Comparison of ENCODE assay signal across 15 cellular contexts in the genomic region with DNA sequence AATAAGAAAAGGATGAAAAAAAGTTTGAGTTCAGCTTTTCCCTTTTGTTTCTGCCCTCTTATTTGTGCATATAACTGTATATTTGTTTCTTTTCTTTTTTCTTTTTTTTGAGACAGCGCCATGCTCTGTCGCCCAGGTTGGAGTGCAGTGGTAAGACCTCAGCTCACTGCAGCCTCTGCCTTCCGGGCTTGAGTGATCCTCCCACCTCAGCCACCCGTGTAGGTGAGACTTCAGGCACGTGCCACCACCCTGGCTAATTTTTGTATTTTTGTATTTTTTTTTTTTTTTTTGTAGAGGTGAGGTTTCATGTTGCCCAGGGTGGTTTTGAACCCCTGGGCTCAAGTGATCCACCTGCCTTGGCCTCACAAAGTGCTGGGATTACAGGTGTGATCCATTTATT. TPM values are rescaled to one million over a fixed set of nuclear protein-coding genes. Genes with fewer than 3 reads are reported as not detected.
A peak's percentile ranks its signal among the peaks of the same experiment; 100 is the strongest.
DNase-seq lines count a peak whose midpoint lies in the region; ATAC-seq and TF ChIP-seq lines count a peak whose summit lies in the region.
"Had no signal": no experiment of that assay in that cellular context is flagged by ENCODE, and none has a peak within 500 bp of the region (broad histone marks: within the 10 kb centered on the region; RNA-seq: fewer than 3 reads in every experiment).

No MANE protein-coding gene starts in this region.

- no peak overlapping the region for H3K27ac ChIP-seq in CD8-positive, alpha-beta T cell (ENCODE audit: low read depth, low read length)
- H3K27ac ChIP-seq in OCI-LY1 (ENCODE audit: low read depth, low read length, poor library complexity, severe bottlenecking) (peak overlapping the region; percentile 18), thyroid gland (no peak overlapping the region), uterus (no peak overlapping the region)
- H3K27ac ChIP-seq: GM23248, HL-60 had no signal

- TF ChIP-seq CTCF in CD8-positive, alpha-beta T cell (IDR thresholded peaks at IDR 0.05), result no peak
- TF ChIP-seq CTCF in OCI-LY1 (IDR thresholded peaks at IDR 0.05; ENCODE audit: low read length) (peak; percentile 14; the same call in 1 of the 2 replicates), thyroid gland (IDR thresholded peaks at IDR 0.05) (no peak), uterus (IDR thresholded peaks at IDR 0.05) (no peak)

- H3F3A ChIP-seq in OCI-LY1 (ENCODE audit: insufficient read depth, low read length), result no peaks in the 10 kb centered on the region

- H3K9ac ChIP-seq in OCI-LY1 (ENCODE audit: low read length), result no peak overlapping the region
- H3K9ac ChIP-seq: GM23248 had no signal

- TF ChIP-seq POLR2A in thyroid gland (IDR thresholded peaks at IDR 0.05), result no peak
- TF ChIP-seq POLR2A in uterus (IDR thresholded peaks at IDR 0.05), result no peak

- DNase-seq in CD8-positive, alpha-beta T cell, result no peak
- DNase-seq in memory B cell (ENCODE audit: low spot score in 2 of 2) (no peak), thyroid gland (peak; percentile 11 to 16), iPS-NIHi11 (ENCODE audit: low spot score) (no peak), NCI-H774 (lab: John Stamatoyannopoulos, UW) (no peak), uterus (no peak)
- DNase-seq: 8988T; BE2C; C1 segment of cervical spinal cord; Caco-2; CD4-positive, CD25-positive, alpha-beta regulatory T cell; GM23248 had no signal

- H3K79me2 ChIP-seq in OCI-LY1 (ENCODE audit: insufficient read depth, low read length), result peaks cover 48% of the 10 kb centered on the region

- no peaks in the 10 kb centered on the region for H3K9me2 ChIP-seq in OCI-LY1 (ENCODE audit: low read depth, low read length)

- H3K4me3 Mint-ChIP-seq in CD8-positive, alpha-beta T cell, result no peak overlapping the region
- H3K4me3 Mint-ChIP-seq in memory B cell, result no peak overlapping the region
- H3K4me3 Mint-ChIP-seq: CD4-positive, CD25-positive, alpha-beta regulatory T cell had no signal

- intact Hi-C loops in CD8-positive, alpha-beta T cell (cut with DNase I, micrococcal nuclease), result no loop called here
- intact Hi-C loops in thyroid gland (cut with DNase I), result no loop called here
- intact Hi-C loops in uterus (cut with DNase I; ENCODE audit: low total_unique reads), result no loop called here

- no peaks in the 10 kb centered on the region for H3K27me3 Mint-ChIP-seq in CD8-positive, alpha-beta T cell (ENCODE audit: low read depth)
- H3K27me3 Mint-ChIP-seq in memory B cell, result no peaks in the 10 kb centered on the region
- H3K27me3 Mint-ChIP-seq: CD4-positive, CD25-positive, alpha-beta regulatory T cell had no signal

- H3K27ac Mint-ChIP-seq in CD8-positive, alpha-beta T cell, result no peak overlapping the region
- no peak overlapping the region for H3K27ac Mint-ChIP-seq in memory B cell
- H3K27ac Mint-ChIP-seq: CD4-positive, CD25-positive, alpha-beta regulatory T cell had no signal

- H3K4me1 ChIP-seq in CD8-positive, alpha-beta T cell (ENCODE audit: insufficient read depth, low read length), result peaks cover 4% of the 10 kb centered on the region
- peaks cover 16% of the 10 kb centered on the region for H3K4me1 ChIP-seq in OCI-LY1 (ENCODE audit: insufficient read depth, low read length, severe bottlenecking)
- H3K4me1 ChIP-seq in thyroid gland, result peaks cover 3 to 5% of the 10 kb centered on the region in 2 donors
- H3K4me1 ChIP-seq in uterus, result no peaks in the 10 kb centered on the region
- H3K4me1 ChIP-seq: BE2C, Caco-2 had no signal

- no peak overlapping the region for H2AFZ ChIP-seq in OCI-LY1 (ENCODE audit: low read length)
- H2AFZ ChIP-seq: GM23248 had no signal

- peak; percentile 52 for ATAC-seq in CD8-positive, alpha-beta T cell
- ATAC-seq in memory B cell (ENCODE audit: low read depth), result peak; percentile 66

- H3K36me3 ChIP-seq in CD8-positive, alpha-beta T cell (ENCODE audit: insufficient read depth, low read length), result no peaks in the 10 kb centered on the region
- H3K36me3 ChIP-seq in OCI-LY1 (ENCODE audit: insufficient read depth, low read length) (peaks cover 29% of the 10 kb centered on the region), thyroid gland (no peaks in the 10 kb centered on the region), uterus (no peaks in the 10 kb centered on the region)
- H3K36me3 ChIP-seq: HAP-1 had no signal

- CTCF ChIA-PET in CD8-positive, alpha-beta T cell (lab: Charles Lee), result no interaction called here

- POLR2A ChIA-PET in CD8-positive, alpha-beta T cell (lab: Charles Lee), result no interaction called here

- no peaks in the 10 kb centered on the region for H3K9me3 Mint-ChIP-seq in CD8-positive, alpha-beta T cell
- no peaks in the 10 kb centered on the region for H3K9me3 Mint-ChIP-seq in memory B cell
- H3K9me3 Mint-ChIP-seq: CD4-positive, CD25-positive, alpha-beta regulatory T cell had no signal

- no peaks in the 10 kb centered on the region for H4K20me1 ChIP-seq in OCI-LY1 (ENCODE audit: insufficient read depth, low read length)

- no peak overlapping the region for H3K4me3 ChIP-seq in CD8-positive, alpha-beta T cell (ENCODE audit: low read depth, low read length)
- H3K4me3 ChIP-seq in OCI-LY1 (ENCODE audit: low read depth, low read length, poor library complexity, severe bottlenecking) (no peak overlapping the region), thyroid gland (replicated peaks in 1 of 3) (no peak overlapping the region), uterus (no peak overlapping the region)
- H3K4me3 ChIP-seq: GM23248, HAP-1 had no signal

- H3K9me3 ChIP-seq in CD8-positive, alpha-beta T cell (ENCODE audit: low read length), result no peaks in the 10 kb centered on the region
- H3K9me3 ChIP-seq in OCI-LY1 (ENCODE audit: low read length), result no peaks in the 10 kb centered on the region
- H3K9me3 ChIP-seq in thyroid gland, result no peaks in the 10 kb centered on the region
- no peaks in the 10 kb centered on the region for H3K9me3 ChIP-seq in uterus
- H3K9me3 ChIP-seq: BE2C, Caco-2, HAP-1 had no signal

- peaks cover 36% of the 10 kb centered on the region for H3K4me1 Mint-ChIP-seq in CD8-positive, alpha-beta T cell (ENCODE audit: low read depth)
- peaks cover 7% of the 10 kb centered on the region for H3K4me1 Mint-ChIP-seq in memory B cell

- H3K27me3 ChIP-seq in CD8-positive, alpha-beta T cell (ENCODE audit: insufficient read depth, low read length), result no peaks in the 10 kb centered on the region
- H3K27me3 ChIP-seq in OCI-LY1 (ENCODE audit: insufficient read depth, low read length), result no peaks in the 10 kb centered on the region
- no peaks in the 10 kb centered on the region for H3K27me3 ChIP-seq in thyroid gland
- no peaks in the 10 kb centered on the region for H3K27me3 ChIP-seq in uterus
- H3K27me3 ChIP-seq: BE2C had no signal

- H3K4me2 ChIP-seq in OCI-LY1 (ENCODE audit: low read length), result no peak overlapping the region

- H3K36me3 Mint-ChIP-seq in CD8-positive, alpha-beta T cell, result peaks cover 36% of the 10 kb centered on the region
- H3K36me3 Mint-ChIP-seq in memory B cell, result peaks cover 12% of the 10 kb centered on the region

- 71 to 76% methylated on average over 5 of the region's 5 CpGs for WGBS in thyroid gland, 2 donors

RNA-seq across cellular contexts. Expression of gene RNF111, which starts 31.4 kb away (rescaled TPM):
- 10 to 100 TPM; 25.2 to 28.4 TPM for total RNA-seq in CD8-positive, alpha-beta T cell
- 10 to 100 TPM; 19.1 to 33.2 (median 27.4) TPM for total RNA-seq in thyroid gland
- 10 to 100 TPM; 25.9 to 43.9 (median 30.5) TPM for total RNA-seq in uterus

Comparison
In these comparisons a context has a peak if more than half of its experiments do, and no peak if none do; other contexts are left out.
1. DNase-seq: peak in thyroid gland (2 of 2); none in CD8-positive, alpha-beta T cell (0 of 7), memory B cell (0 of 2), iPS-NIHi11 (single experiment), NCI-H774 (single experiment) and uterus (0 of 2).